In genomic region chr20:53937929-53938367, GRCh38 we compare ENCODE assay signal across 28 cellular contexts.
DNase-seq lines count a peak whose midpoint lies in the region; ATAC-seq and TF ChIP-seq lines count a peak whose summit lies in the region.
"Had no signal": no experiment of that assay in that cellular context is flagged by ENCODE, and none has a peak within 500 bp of the region (broad histone marks: within the 10 kb centered on the region; RNA-seq: fewer than 3 reads in every experiment).

No MANE protein-coding gene starts in this region.

- H3K36me3 Mint-ChIP-seq in activated naive CD8-positive, alpha-beta T cell treated with anti-CD3 and anti-CD28 coated beads, Interleukin-2, amount 50 U/mL, for 24 hours (ENCODE audit: low read depth): no peaks in the 10 kb centered on the region
- H3K36me3 Mint-ChIP-seq: mesothelial cell of epicardium had no signal

- no peak for ATAC-seq in activated naive CD8-positive, alpha-beta T cell treated with anti-CD3 and anti-CD28 coated beads, Interleukin-2, amount 50 U/mL, for 24 hours
- ATAC-seq in upper lobe of right lung: peak; percentile 41
- no peak for ATAC-seq in sciatic nerve
- no peak for ATAC-seq in mucosa of descending colon
- ATAC-seq: gastroesophageal sphincter; stimulated activated naive CD8-positive, alpha-beta T cell treated with anti-CD3 and anti-CD28 coated beads, Interleukin-15, Interleukin-2, amounts not matched to agents 100 U/mL and 50 U/mL, for 24 hours had no signal

- peak overlapping the region; percentile 15 for H3K27ac Mint-ChIP-seq in activated naive CD8-positive, alpha-beta T cell treated with anti-CD3 and anti-CD28 coated beads, Interleukin-2, amount 50 U/mL, for 24 hours
- H3K27ac Mint-ChIP-seq: mesothelial cell of epicardium had no signal

- no peaks in the 10 kb centered on the region for H3K27me3 Mint-ChIP-seq in activated naive CD8-positive, alpha-beta T cell treated with anti-CD3 and anti-CD28 coated beads, Interleukin-2, amount 50 U/mL, for 24 hours

- intact Hi-C loops in upper lobe of right lung (cut with DNase I): no loop called here
- intact Hi-C loops in sciatic nerve (cut with DNase I): no loop called here
- intact Hi-C loops in mucosa of descending colon (cut with DNase I, micrococcal nuclease): no loop called here

- H3K4me1 ChIP-seq in upper lobe of right lung: peaks cover 44% of the 10 kb centered on the region
- H3K4me1 ChIP-seq in mucosa of descending colon (ENCODE audit: low read depth): peaks cover 28% of the 10 kb centered on the region

- H3K36me3 ChIP-seq in upper lobe of right lung (no peaks in the 10 kb centered on the region), mucosa of descending colon (ENCODE audit: low read depth) (no peaks in the 10 kb centered on the region)
- H3K36me3 ChIP-seq: adrenal gland, gastroesophageal sphincter, left ventricle myocardium inferior, right atrium auricular region, tibial nerve had no signal

- H3K27ac ChIP-seq in upper lobe of right lung: no peak overlapping the region
- H3K27ac ChIP-seq: adrenal gland, gastroesophageal sphincter, parathyroid adenoma, right atrium auricular region had no signal

- no peaks in the 10 kb centered on the region for H3K27me3 ChIP-seq in upper lobe of right lung
- H3K27me3 ChIP-seq: adrenal gland, gastroesophageal sphincter, right atrium auricular region, tibial nerve had no signal

- H3K9me3 ChIP-seq in upper lobe of right lung (no peaks in the 10 kb centered on the region), mucosa of descending colon (no peaks in the 10 kb centered on the region)
- H3K9me3 ChIP-seq: adrenal gland, gastroesophageal sphincter, left ventricle myocardium inferior, right atrium auricular region, tibial nerve had no signal

- H3K4me3 ChIP-seq in upper lobe of right lung (no peak overlapping the region), mucosa of descending colon (no peak overlapping the region)
- H3K4me3 ChIP-seq: adrenal gland, gastroesophageal sphincter, left ventricle myocardium inferior, right atrium auricular region, tibial nerve had no signal

- H3K4me1 Mint-ChIP-seq in activated naive CD8-positive, alpha-beta T cell treated with anti-CD3 and anti-CD28 coated beads, Interleukin-2, amount 50 U/mL, for 24 hours: peaks cover 62% of the 10 kb centered on the region

- no peak overlapping the region for H3K4me3 Mint-ChIP-seq in activated naive CD8-positive, alpha-beta T cell treated with anti-CD3 and anti-CD28 coated beads, Interleukin-2, amount 50 U/mL, for 24 hours
- H3K4me3 Mint-ChIP-seq: mesothelial cell of epicardium had no signal

- no peaks in the 10 kb centered on the region for H3K9me3 Mint-ChIP-seq in activated naive CD8-positive, alpha-beta T cell treated with anti-CD3 and anti-CD28 coated beads, Interleukin-2, amount 50 U/mL, for 24 hours
- H3K9me3 Mint-ChIP-seq: mesothelial cell of epicardium had no signal

- DNase-seq in activated CD8-positive, alpha-beta memory T cell treated with anti-CD3 and anti-CD28 coated beads, Interleukin-2, amount 50 U/mL, for 48 hours: peak; percentile 28
- no peak for DNase-seq in activated CD8-positive, alpha-beta memory T cell treated with anti-CD3 and anti-CD28 coated beads for 24 hours
- DNase-seq in activated naive CD8-positive, alpha-beta T cell treated with anti-CD3 and anti-CD28 coated beads, Interleukin-2, amount 50 U/mL, for 24 hours: no peak
- DNase-seq in islet precursor cell (peak; percentile 14), upper lobe of right lung (peak; percentile 73), sciatic nerve (ENCODE audit: low spot score) (no peak), mucosa of descending colon (no peak), NCI-H524 (lab: John Stamatoyannopoulos, UW) (no peak)
- DNase-seq: activated CD4-positive, alpha-beta T cell treated with anti-CD3 and anti-CD28 coated beads, Interleukin-2, amount 50 U/mL, for 4 hours; activated gamma-delta T cell; activated T-cell treated with anti-CD3 and anti-CD28 coated beads for 4 hours; adrenal gland; COR-L47; DMS79; H7; hippocampal formation; left ventricle myocardium inferior; NCI-H1417 treated with DMSO at 0.1 percent for 48 hours; Right ventricle myocardium superior; stimulated activated CD4-positive, alpha-beta T cell treated with anti-CD3 and anti-CD28 coated beads, Interleukin-12 subunit alpha, Interleukin-12 subunit beta, amount 100 ng/mL, for 4 hours; stimulated activated CD4-positive, alpha-beta T cell treated with anti-CD3 and anti-CD28 coated beads, Interleukin-4, amount 100 ng/mL, for 4 hours; stimulated activated naive CD8-positive, alpha-beta T cell treated with anti-CD3 and anti-CD28 coated beads, Interleukin-15, Interleukin-2, amounts not matched to agents 100 U/mL and 50 U/mL, for 24 hours; T-helper 9 cell had no signal

- no peak for TF ChIP-seq CTCF in upper lobe of right lung (IDR thresholded peaks at IDR 0.05)
- no peak for TF ChIP-seq CTCF in mucosa of descending colon (IDR thresholded peaks at IDR 0.05)

Comparison
In these comparisons a context has a peak if more than half of its experiments do, and no peak if none do; other contexts are left out.
1. DNase-seq: peak in activated CD8-positive, alpha-beta memory T cell treated with anti-CD3 and anti-CD28 coated beads, Interleukin-2, amount 50 U/mL, for 48 hours (single experiment), islet precursor cell (single experiment) and upper lobe of right lung (single experiment); none in activated CD8-positive, alpha-beta memory T cell treated with anti-CD3 and anti-CD28 coated beads for 24 hours (single experiment), activated naive CD8-positive, alpha-beta T cell treated with anti-CD3 and anti-CD28 coated beads, Interleukin-2, amount 50 U/mL, for 24 hours (single experiment), sciatic nerve (single experiment), mucosa of descending colon (0 of 3) and NCI-H524 (0 of 2).